Comparison of ENCODE assay signal across 21 cellular contexts in the genomic region with DNA sequence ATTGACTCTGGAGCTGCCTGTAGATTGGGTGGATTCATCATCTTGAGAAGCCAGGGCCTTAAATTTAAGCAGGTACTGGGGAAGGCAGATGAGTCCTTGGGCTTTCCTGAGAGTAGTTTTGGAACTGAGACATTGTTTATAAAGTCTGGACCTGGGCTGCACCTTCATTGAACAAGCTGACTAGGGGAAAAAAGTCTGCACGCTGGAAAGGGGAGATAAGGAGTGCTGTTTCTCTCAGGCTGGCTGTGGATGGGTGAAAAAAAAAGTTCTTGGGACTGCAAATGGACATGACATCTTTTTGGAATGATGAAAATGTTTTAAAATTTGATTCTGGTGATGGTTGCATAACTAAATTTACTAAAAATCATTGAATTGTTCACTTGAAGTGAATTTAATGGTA. TPM values are rescaled to one million over a fixed set of nuclear protein-coding genes. Genes with fewer than 3 reads are reported as not detected.
DNase-seq lines count a peak whose midpoint lies in the region; ATAC-seq and TF ChIP-seq lines count a peak whose summit lies in the region.
"Had no signal": no experiment of that assay in that cellular context is flagged by ENCODE, and none has a peak within 500 bp of the region (broad histone marks: within the 10 kb centered on the region; RNA-seq: fewer than 3 reads in every experiment).

No MANE protein-coding gene starts in this region.

- TF ChIP-seq CTCF in ascending aorta (IDR thresholded peaks at IDR 0.05) = no peak

- H3K4me3 ChIP-seq in ascending aorta = no peak overlapping the region
- H3K4me3 ChIP-seq: MG63, tibial nerve had no signal

- H3K27me3 ChIP-seq in ascending aorta = no peaks in the 10 kb centered on the region
- H3K27me3 ChIP-seq: MG63, tibial nerve had no signal

- no peaks in the 10 kb centered on the region for H3K9me3 ChIP-seq in ascending aorta
- H3K9me3 ChIP-seq: MG63, tibial nerve had no signal

- no peak for DNase-seq in activated naive CD4-positive, alpha-beta T cell treated with anti-CD3 and anti-CD28 coated beads for 36 hours
- no peak for DNase-seq in activated naive CD4-positive, alpha-beta T cell (lab: John Stamatoyannopoulos, UW)
- no peak for DNase-seq in effector memory CD8-positive, alpha-beta T cell
- no peak for DNase-seq in stimulated activated effector memory CD8-positive, alpha-beta T cell treated with anti-CD3 and anti-CD28 coated beads, Interleukin-12 subunit alpha, Interleukin-12 subunit beta, amount 100 ng/mL, for 72 hours (ENCODE audit: low spot score in 2 of 2)
- DNase-seq in ascending aorta (ENCODE audit: low spot score in 2 of 2) (no peak), RKO (ENCODE audit: low spot score) (no peak)
- DNase-seq: activated naive CD4-positive, alpha-beta T cell treated with Interleukin-2 at 50 U/mL for 16 hours; activated T-cell treated with anti-CD3 and anti-CD28 coated beads for 4 hours; amniotic stem cell; GOT3; KG1; kidney; MG63; NCI-H2029; NCI-H526 treated with DMSO at 0.1 percent for 48 hours; SHP77 treated with DMSO at 0.1 percent for 48 hours; small intestine; T1000 had no signal

- no peaks in the 10 kb centered on the region for H3K27me3 Mint-ChIP-seq in activated naive CD4-positive, alpha-beta T cell treated with anti-CD3 and anti-CD28 coated beads for 36 hours (ENCODE audit: low read depth)
- H3K27me3 Mint-ChIP-seq in effector memory CD8-positive, alpha-beta T cell = no peaks in the 10 kb centered on the region

- H3K36me3 Mint-ChIP-seq in activated naive CD4-positive, alpha-beta T cell treated with anti-CD3 and anti-CD28 coated beads for 36 hours (ENCODE audit: low read depth) = peaks cover 31% of the 10 kb centered on the region
- H3K36me3 Mint-ChIP-seq in effector memory CD8-positive, alpha-beta T cell (ENCODE audit: insufficient read depth) = peaks cover 74% of the 10 kb centered on the region
- H3K36me3 Mint-ChIP-seq in stimulated activated effector memory CD8-positive, alpha-beta T cell treated with anti-CD3 and anti-CD28 coated beads, Interleukin-12 subunit alpha, Interleukin-12 subunit beta, amount 100 ng/mL, for 72 hours = peaks cover 100% of the 10 kb centered on the region

- H3K27ac ChIP-seq in ascending aorta = no peak overlapping the region
- H3K27ac ChIP-seq: tibial nerve had no signal

- intact Hi-C loops in activated naive CD4-positive, alpha-beta T cell treated with anti-CD3 and anti-CD28 coated beads for 36 hours (cut with micrococcal nuclease) = no loop called here
- intact Hi-C loops in ascending aorta (cut with DNase I) = no loop called here

- H3K4me3 Mint-ChIP-seq in activated naive CD4-positive, alpha-beta T cell treated with anti-CD3 and anti-CD28 coated beads for 36 hours = no peak overlapping the region
- H3K4me3 Mint-ChIP-seq in effector memory CD8-positive, alpha-beta T cell = no peak overlapping the region
- H3K4me3 Mint-ChIP-seq in stimulated activated effector memory CD8-positive, alpha-beta T cell treated with anti-CD3 and anti-CD28 coated beads, Interleukin-12 subunit alpha, Interleukin-12 subunit beta, amount 100 ng/mL, for 72 hours = no peak overlapping the region
- H3K4me3 Mint-ChIP-seq: nephron had no signal

- no peaks in the 10 kb centered on the region for H3K4me1 ChIP-seq in ascending aorta
- H3K4me1 ChIP-seq: tibial nerve had no signal

- ATAC-seq in effector memory CD8-positive, alpha-beta T cell (replicated peaks) = no peak
- ATAC-seq in stimulated activated effector memory CD8-positive, alpha-beta T cell treated with anti-CD3 and anti-CD28 coated beads, Interleukin-12 subunit alpha, Interleukin-12 subunit beta, amount 100 ng/mL, for 72 hours = no peak
- ATAC-seq: Panc1 had no signal

- no peaks in the 10 kb centered on the region for H3K9me3 Mint-ChIP-seq in activated naive CD4-positive, alpha-beta T cell treated with anti-CD3 and anti-CD28 coated beads for 36 hours
- no peaks in the 10 kb centered on the region for H3K9me3 Mint-ChIP-seq in effector memory CD8-positive, alpha-beta T cell
- no peaks in the 10 kb centered on the region for H3K9me3 Mint-ChIP-seq in stimulated activated effector memory CD8-positive, alpha-beta T cell treated with anti-CD3 and anti-CD28 coated beads, Interleukin-12 subunit alpha, Interleukin-12 subunit beta, amount 100 ng/mL, for 72 hours
- H3K9me3 Mint-ChIP-seq: nephron had no signal

- peaks cover 65 to 68% of the 10 kb centered on the region in 2 donors for H3K36me3 ChIP-seq in ascending aorta

- H3K4me1 Mint-ChIP-seq in activated naive CD4-positive, alpha-beta T cell treated with anti-CD3 and anti-CD28 coated beads for 36 hours (ENCODE audit: low read depth) = peaks cover 43% of the 10 kb centered on the region
- H3K4me1 Mint-ChIP-seq in effector memory CD8-positive, alpha-beta T cell (ENCODE audit: low read depth in 2 of 2) = peaks cover 42 to 44% of the 10 kb centered on the region in 2 donors
- peaks cover 60% of the 10 kb centered on the region for H3K4me1 Mint-ChIP-seq in stimulated activated effector memory CD8-positive, alpha-beta T cell treated with anti-CD3 and anti-CD28 coated beads, Interleukin-12 subunit alpha, Interleukin-12 subunit beta, amount 100 ng/mL, for 72 hours

- CTCF ChIA-PET in activated naive CD4-positive, alpha-beta T cell treated with anti-CD3 and anti-CD28 coated beads for 36 hours (lab: Charles Lee) = interaction anchor here (0.7 kb wide), 1 partner anchor 174 kb away, joined by 3 read pairs; no protein-coding TSS in a partner anchor

- peak overlapping the region; percentile 1 for H3K27ac Mint-ChIP-seq in activated naive CD4-positive, alpha-beta T cell treated with anti-CD3 and anti-CD28 coated beads for 36 hours
- H3K27ac Mint-ChIP-seq in effector memory CD8-positive, alpha-beta T cell = peak overlapping the region; percentile 35 to 78
- peak overlapping the region; percentile 34 for H3K27ac Mint-ChIP-seq in stimulated activated effector memory CD8-positive, alpha-beta T cell treated with anti-CD3 and anti-CD28 coated beads, Interleukin-12 subunit alpha, Interleukin-12 subunit beta, amount 100 ng/mL, for 72 hours
- H3K27ac Mint-ChIP-seq: nephron had no signal

RNA-seq across cellular contexts. Expression of gene SEC24C, which starts 12.0 kb away (rescaled TPM):
- 10 to 100 TPM; 67.0 to 68.1 TPM for total RNA-seq in activated naive CD4-positive, alpha-beta T cell treated with anti-CD3 and anti-CD28 coated beads for 36 hours
- total RNA-seq in ascending aorta = 65.9 TPM

RNA-seq across cellular contexts. Expression of gene CHCHD1, which starts 25.7 kb away (rescaled TPM):
- 10 to 100 TPM; 27.4 to 28.8 TPM for total RNA-seq in activated naive CD4-positive, alpha-beta T cell treated with anti-CD3 and anti-CD28 coated beads for 36 hours
- total RNA-seq in ascending aorta = 24.5 TPM

RNA-seq across cellular contexts. Expression of gene ZSWIM8, which starts 29.2 kb away (rescaled TPM):
- total RNA-seq in activated naive CD4-positive, alpha-beta T cell treated with anti-CD3 and anti-CD28 coated beads for 36 hours = 10 to 100 TPM; 25.8 to 26.7 TPM
- 106 TPM for total RNA-seq in ascending aorta

RNA-seq across cellular contexts. Expression of gene NDST2, which starts 55.2 kb away (rescaled TPM):
- 100 to 1,000 TPM; 102 to 127 TPM for total RNA-seq in activated naive CD4-positive, alpha-beta T cell treated with anti-CD3 and anti-CD28 coated beads for 36 hours
- 130 TPM for total RNA-seq in ascending aorta

RNA-seq across cellular contexts. Expression of gene AGAP5, which starts 58.3 kb away (rescaled TPM):
- 1 to 10 TPM; 7.8 to 9.0 TPM for total RNA-seq in activated naive CD4-positive, alpha-beta T cell treated with anti-CD3 and anti-CD28 coated beads for 36 hours
- total RNA-seq in ascending aorta = 0.32 TPM

Comparison
In these comparisons a context has a peak if more than half of its experiments do, and no peak if none do; other contexts are left out.
1. H3K27ac Mint-ChIP-seq: peak in every context shown above with its lines; median percentile 56 in effector memory CD8-positive, alpha-beta T cell; 34 in stimulated activated effector memory CD8-positive, alpha-beta T cell treated with anti-CD3 and anti-CD28 coated beads, Interleukin-12 subunit alpha, Interleukin-12 subunit beta, amount 100 ng/mL, for 72 hours; 1 in activated naive CD4-positive, alpha-beta T cell treated with anti-CD3 and anti-CD28 coated beads for 36 hours.